ENCODE assay signal across 8 cellular contexts in the genomic region with DNA sequence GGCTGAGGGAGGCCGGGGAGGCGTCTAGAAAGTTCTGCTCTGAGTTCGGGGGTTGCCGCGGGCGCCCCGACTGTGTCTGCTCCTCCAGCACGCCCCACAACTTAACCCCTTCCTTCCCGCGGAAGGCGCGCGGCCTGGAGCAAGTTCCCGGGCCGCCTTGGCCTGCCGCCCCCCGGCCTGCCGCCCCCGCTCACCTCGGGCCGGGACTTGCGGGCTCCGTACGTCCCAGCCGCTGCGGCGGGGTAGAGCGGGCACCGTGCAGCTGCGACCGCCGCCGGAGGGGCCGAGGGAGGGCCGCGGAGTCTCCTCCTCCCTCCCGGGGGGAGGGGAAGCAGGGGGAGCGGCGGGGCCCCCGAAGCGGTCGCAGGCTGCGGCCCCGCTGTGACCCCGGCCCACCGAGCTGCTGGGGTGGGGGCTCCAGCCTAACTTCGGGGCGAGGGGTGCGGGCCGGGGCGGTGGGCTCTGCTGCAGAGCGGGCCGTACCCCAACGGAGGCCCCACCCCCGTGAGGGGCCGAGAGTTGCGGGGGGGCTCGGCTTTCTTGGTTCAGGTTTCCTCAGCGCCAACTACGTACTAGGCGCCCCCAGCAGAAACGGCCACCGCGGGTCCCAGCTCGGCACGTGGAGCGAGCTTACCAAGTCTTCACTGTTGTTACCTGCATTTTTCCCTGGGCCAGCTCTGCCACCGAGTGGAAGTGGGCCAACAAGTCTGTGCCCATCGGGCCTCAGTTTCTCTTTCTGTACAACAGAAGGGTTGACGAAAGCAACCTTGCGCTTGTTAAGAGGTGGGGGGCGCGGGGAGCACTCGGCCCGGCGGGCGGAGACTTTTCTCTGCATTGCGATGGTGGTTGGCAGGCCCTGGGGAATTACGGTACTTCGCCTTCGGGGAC. TPM values are rescaled to one million over a fixed set of nuclear protein-coding genes. Genes with fewer than 3 reads are reported as not detected.
DNase-seq lines count a peak whose midpoint lies in the region; ATAC-seq and TF ChIP-seq lines count a peak whose summit lies in the region.

A gene (minus strand): TSS at position 266 of the 888 bp plus-strand sequence. CDS start 7,394 bp downstream, outside the sequence.

- H3K4me3 Mint-ChIP-seq in T-cell: peak within 1 kb of the TSS; percentile 84 to 86 (median 86)

- no peaks in the 10 kb centered on the region for H3K36me3 Mint-ChIP-seq in T-cell

- no peaks in the 10 kb centered on the region for H3K9me3 Mint-ChIP-seq in T-cell

- H3K4me1 Mint-ChIP-seq in T-cell: peaks cover 61 to 75% (median 71%) of the 10 kb centered on the region in 3 donors

- POLR2A ChIA-PET in T-cell (lab: Charles Lee): interaction anchor here in 1 of 2 donors (0.5 kb wide), 1 partner anchor 47 kb away, joined by 4 read pairs; no protein-coding TSS in a partner anchor

- H3K4me3 ChIP-seq in AG10803 (ENCODE audit: low read length): peak within 1 kb of the TSS; percentile 96

- ATAC-seq in GM19023 (IDR thresholded peaks at IDR 0.05; ENCODE audit: unreplicated experiment): peak; percentile 29
- ATAC-seq in HG03159 (IDR thresholded peaks at IDR 0.05; ENCODE audit: unreplicated experiment): peak; percentile 14
- ATAC-seq in T-cell (replicated peaks in 1 of 4): peak; percentile 20 to 56 (median 54)

- TF ChIP-seq CTCF in AG10803 (conservative IDR thresholded peaks at IDR 0.05; ENCODE audit: low read length): no peak

- no peaks in the 10 kb centered on the region for H3K27me3 Mint-ChIP-seq in T-cell

- CTCF ChIA-PET in T-cell (lab: Charles Lee): interaction anchor here in 1 of 2 donors (0.6 to 2.3 kb wide), 4 partner anchors 49 to 589 kb away, joined by 3 to 11 read pairs (median 4); a partner anchor contains a TSS

- peak within 1 kb of the TSS; percentile 48 for H3K27ac ChIP-seq in caudate nucleus (ENCODE audit: low read depth, low read length)

- DNase-seq in AG10803 (ENCODE audit: low read depth) (peak; percentile 30), T-cell (peak in 20 of 34 experiments; percentile 23 to 82 (median 42)), caudate nucleus (lab: John Stamatoyannopoulos, UW) (peak in 4 of 61 donors; percentile 59 to 84 (median 62)), left kidney (ENCODE audit: low read depth, low spot score) (peak; percentile 64), GF-D8 (lab: John Stamatoyannopoulos, UW) (no peak)
- peak; percentile 40 to 44 for DNase-seq in stimulated activated CD4-positive, alpha-beta T cell treated with anti-CD3 and anti-CD28 coated beads, Interleukin-4, amount 100 ng/mL, for 4 hours

- H3K27ac Mint-ChIP-seq in T-cell: peak within 1 kb of the TSS; percentile 88 to 96

RNA-seq across cellular contexts. Expression of the gene that starts here (rescaled TPM):
- total RNA-seq in T-cell: 10 to 100 TPM in 1 of 5 donors, 1 to 10 TPM in 4; 6.1 to 11.2 (median 6.6) TPM
